Comparison of ENCODE assay signal across 13 cellular contexts in genomic region chr20:48153523-48153922, GRCh38.
DNase-seq lines count a peak whose midpoint lies in the region; FAIRE-seq lines count a peak whose summit lies in the region.
"Had no signal": no experiment of that assay in that cellular context is flagged by ENCODE, and none has a peak within 500 bp of the region (broad histone marks: within the 10 kb centered on the region; RNA-seq: fewer than 3 reads in every experiment).

No MANE protein-coding gene starts in this region.

- H3K36me3 Mint-ChIP-seq in activated CD4-positive, alpha-beta T cell treated with anti-CD3 and anti-CD28 coated beads, Interleukin-2, amount 10 ng/mL, durations not matched to agents 24 days and 14 days (ENCODE audit: low read depth): no peaks in the 10 kb centered on the region
- no peaks in the 10 kb centered on the region for H3K36me3 Mint-ChIP-seq in activated naive CD4-positive, alpha-beta T cell treated with anti-CD3 and anti-CD28 coated beads for 36 hours (ENCODE audit: low read depth)
- H3K36me3 Mint-ChIP-seq: CD14-positive monocyte; natural killer cell treated with Interleukin-12 subunit alpha and Interleukin-12 subunit beta and Interleukin-15 and Interleukin-18, amount 100 ng/mL, for 72 hours had no signal

- no peak for FAIRE-seq in RCC 7860 (lab: Jason Lieb, UNC)

- no peak overlapping the region for H3K27ac Mint-ChIP-seq in activated CD4-positive, alpha-beta T cell treated with anti-CD3 and anti-CD28 coated beads, Interleukin-2, amount 10 ng/mL, durations not matched to agents 24 days and 14 days
- H3K27ac Mint-ChIP-seq in activated naive CD4-positive, alpha-beta T cell treated with anti-CD3 and anti-CD28 coated beads for 36 hours: no peak overlapping the region
- H3K27ac Mint-ChIP-seq: activated B cell treated with CpG ODN at 0.5 μM for 24 hours; activated T-cell treated with anti-CD3 and anti-CD28 coated beads, Interleukin-2, amount 50 U/mL, for 24 hours; CD14-positive monocyte; natural killer cell treated with Interleukin-12 subunit alpha and Interleukin-12 subunit beta and Interleukin-15 and Interleukin-18, amount 100 ng/mL, for 72 hours had no signal

- CTCF ChIA-PET in activated naive CD4-positive, alpha-beta T cell treated with anti-CD3 and anti-CD28 coated beads for 36 hours (lab: Charles Lee): no interaction called here

- H3K4me3 Mint-ChIP-seq in activated CD4-positive, alpha-beta T cell treated with anti-CD3 and anti-CD28 coated beads, Interleukin-2, amount 10 ng/mL, durations not matched to agents 24 days and 14 days: no peak overlapping the region
- H3K4me3 Mint-ChIP-seq in activated naive CD4-positive, alpha-beta T cell treated with anti-CD3 and anti-CD28 coated beads for 36 hours: no peak overlapping the region
- H3K4me3 Mint-ChIP-seq: activated B cell treated with CpG ODN at 0.5 μM for 24 hours; activated T-cell treated with anti-CD3 and anti-CD28 coated beads, Interleukin-2, amount 50 U/mL, for 24 hours; CD14-positive monocyte; natural killer cell treated with Interleukin-12 subunit alpha and Interleukin-12 subunit beta and Interleukin-15 and Interleukin-18, amount 100 ng/mL, for 72 hours had no signal

- H3K27me3 Mint-ChIP-seq in activated CD4-positive, alpha-beta T cell treated with anti-CD3 and anti-CD28 coated beads, Interleukin-2, amount 10 ng/mL, durations not matched to agents 24 days and 14 days: peaks cover 2% of the 10 kb centered on the region
- H3K27me3 Mint-ChIP-seq in activated naive CD4-positive, alpha-beta T cell treated with anti-CD3 and anti-CD28 coated beads for 36 hours (ENCODE audit: low read depth): peaks cover 7% of the 10 kb centered on the region

- H3K4me1 Mint-ChIP-seq in activated CD4-positive, alpha-beta T cell treated with anti-CD3 and anti-CD28 coated beads, Interleukin-2, amount 10 ng/mL, durations not matched to agents 24 days and 14 days: no peaks in the 10 kb centered on the region
- H3K4me1 Mint-ChIP-seq in activated naive CD4-positive, alpha-beta T cell treated with anti-CD3 and anti-CD28 coated beads for 36 hours (ENCODE audit: low read depth): no peaks in the 10 kb centered on the region
- H3K4me1 Mint-ChIP-seq: activated B cell treated with CpG ODN at 0.5 μM for 24 hours, CD14-positive monocyte had no signal

- intact Hi-C loops in activated CD4-positive, alpha-beta T cell treated with anti-CD3 and anti-CD28 coated beads, Interleukin-2, amount 10 ng/mL, durations not matched to agents 24 days and 14 days (cut with micrococcal nuclease): no loop called here
- intact Hi-C loops in activated naive CD4-positive, alpha-beta T cell treated with anti-CD3 and anti-CD28 coated beads for 36 hours (cut with micrococcal nuclease): no loop called here

- H3K9me3 Mint-ChIP-seq in activated CD4-positive, alpha-beta T cell treated with anti-CD3 and anti-CD28 coated beads, Interleukin-2, amount 10 ng/mL, durations not matched to agents 24 days and 14 days: no peaks in the 10 kb centered on the region
- peaks cover 2% of the 10 kb centered on the region for H3K9me3 Mint-ChIP-seq in activated naive CD4-positive, alpha-beta T cell treated with anti-CD3 and anti-CD28 coated beads for 36 hours
- H3K9me3 Mint-ChIP-seq: natural killer cell treated with Interleukin-12 subunit alpha and Interleukin-12 subunit beta and Interleukin-15 and Interleukin-18, amount 100 ng/mL, for 72 hours had no signal

- DNase-seq in EH (ENCODE audit: low read depth) (peak; percentile 13), NCI-H1694 treated with DMSO at 0.1 percent for 48 hours (lab: John Stamatoyannopoulos, UW) (peak; percentile 3), anterior cingulate cortex (lab: John Stamatoyannopoulos, UW) (peak in 33 of 58 donors; percentile 6 to 75 (median 24)), lung microvascular endothelial cell (ENCODE audit: low read depth in 2 of 2) (peak; percentile 12 to 17), RCC 7860 (ENCODE audit: low spot score) (no peak), pons (ENCODE audit: low spot score) (no peak)
- DNase-seq in activated CD4-positive, alpha-beta T cell treated with anti-CD3 and anti-CD28 coated beads, Interleukin-2, amount 10 ng/mL, durations not matched to agents 24 days and 14 days: no peak
- no peak for DNase-seq in activated naive CD4-positive, alpha-beta T cell treated with anti-CD3 and anti-CD28 coated beads for 36 hours
- DNase-seq: activated B cell treated with CpG ODN at 0.5 μM for 24 hours; activated T-cell treated with anti-CD3 and anti-CD28 coated beads, Interleukin-2, amount 50 U/mL, for 24 hours; MG63 had no signal

Comparison
In these comparisons a context has a peak if more than half of its experiments do, and no peak if none do; other contexts are left out.
1. DNase-seq: peak in EH (single experiment), NCI-H1694 treated with DMSO at 0.1 percent for 48 hours (single experiment), anterior cingulate cortex (33 of 58) and lung microvascular endothelial cell (2 of 2); none in RCC 7860 (single experiment), activated CD4-positive, alpha-beta T cell treated with anti-CD3 and anti-CD28 coated beads, Interleukin-2, amount 10 ng/mL, durations not matched to agents 24 days and 14 days (single experiment), pons (single experiment) and activated naive CD4-positive, alpha-beta T cell treated with anti-CD3 and anti-CD28 coated beads for 36 hours (single experiment).